Comparison of ENCODE assay signal across 8 cellular contexts in genomic region chr6:6751615-6752014, GRCh38.
DNase-seq lines count a peak whose midpoint lies in the region; FAIRE-seq and TF ChIP-seq lines count a peak whose summit lies in the region.
"Had no signal": no experiment of that assay in that cellular context is flagged by ENCODE, and none has a peak within 500 bp of the region (broad histone marks: within the 10 kb centered on the region; RNA-seq: fewer than 3 reads in every experiment).

No MANE protein-coding gene starts in this region.

- H3K4me1 ChIP-seq in kidney (ENCODE audit: control insufficient read depth in 1 of 2, insufficient read depth in 1 of 2, low read depth in 1 of 2, low read length in 2 of 2), result peaks cover 9 to 25% of the 10 kb centered on the region in 2 donors

- no peaks in the 10 kb centered on the region for H3K36me3 ChIP-seq in kidney (ENCODE audit: control insufficient read depth in 1 of 2, insufficient read depth in 2 of 2, low read length in 2 of 2)

- no peak overlapping the region for H3K9ac ChIP-seq in kidney (ENCODE audit: low read length in 2 of 2)
- H3K9ac ChIP-seq: KMS-11 had no signal

- no peak for FAIRE-seq in kidney (lab: Jason Lieb, UNC)

- H3K4me3 Mint-ChIP-seq in HFFc6, result peak overlapping the region; percentile 38; the same call in 1 of the 2 replicates
- peak overlapping the region; percentile 27 for H3K4me3 Mint-ChIP-seq in T-helper 1 cell treated with Interleukin-12 subunit alpha and Interleukin-12 subunit beta and Interleukin-4 antibody, amounts not matched to agents 30 μg/mL and 1 μg/mL, for 36 hours

- DNase-seq in HFFc6, result no peak
- peak; percentile 84 for DNase-seq in kidney
- peak; percentile 31 for DNase-seq in stimulated activated CD4-positive, alpha-beta T cell treated with anti-CD3 and anti-CD28 coated beads, Interleukin-2, amount 100 ng/mL, for 4 hours (ENCODE audit: low read depth)
- no peak for DNase-seq in NK-92 treated with Interleukin-12 subunit alpha and Interleukin-12 subunit beta, amount 100 ng/mL, for 24 hours (lab: John Stamatoyannopoulos, UW)
- no peak for DNase-seq in NCI-H2081 (lab: John Stamatoyannopoulos, UW)
- DNase-seq in GM13977 (ENCODE audit: low spot score), result no peak

- H3K9me3 Mint-ChIP-seq in HFFc6, result no peaks in the 10 kb centered on the region
- no peaks in the 10 kb centered on the region for H3K9me3 Mint-ChIP-seq in T-helper 1 cell treated with Interleukin-12 subunit alpha and Interleukin-12 subunit beta and Interleukin-4 antibody, amounts not matched to agents 30 μg/mL and 1 μg/mL, for 36 hours

- in situ Hi-C loops in GM13977 (cut with MboI; ENCODE audit: low pct_unique_long_range_greater_than_20kb, low sequenced_read_pairs, unreplicated experiment), result no loop called here

- H3K27ac ChIP-seq in kidney (ENCODE audit: low read depth in 2 of 2, low read length in 2 of 2), result peak overlapping the region in 1 of 2 donors; percentile 64
- H3K27ac ChIP-seq: KMS-11 had no signal

- no peak overlapping the region for H3K4me3 ChIP-seq in kidney (ENCODE audit: low read length in 2 of 2)

- intact Hi-C loops in kidney (cut with DNase I), result no loop called here

- H3K27ac Mint-ChIP-seq in HFFc6, result no peak overlapping the region
- H3K27ac Mint-ChIP-seq in T-helper 1 cell treated with Interleukin-12 subunit alpha and Interleukin-12 subunit beta and Interleukin-4 antibody, amounts not matched to agents 30 μg/mL and 1 μg/mL, for 36 hours, result peak overlapping the region; percentile 52

- no peaks in the 10 kb centered on the region for H3K9me3 ChIP-seq in kidney (ENCODE audit: control insufficient read depth in 1 of 2, low read length in 2 of 2)

- no peaks in the 10 kb centered on the region for H3K36me3 Mint-ChIP-seq in HFFc6 (ENCODE audit: low read depth)
- H3K36me3 Mint-ChIP-seq in T-helper 1 cell treated with Interleukin-12 subunit alpha and Interleukin-12 subunit beta and Interleukin-4 antibody, amounts not matched to agents 30 μg/mL and 1 μg/mL, for 36 hours (ENCODE audit: low read depth), result no peaks in the 10 kb centered on the region

- H3K4me1 Mint-ChIP-seq in HFFc6 (ENCODE audit: low read depth), result peaks cover 28% of the 10 kb centered on the region
- H3K4me1 Mint-ChIP-seq in T-helper 1 cell treated with Interleukin-12 subunit alpha and Interleukin-12 subunit beta and Interleukin-4 antibody, amounts not matched to agents 30 μg/mL and 1 μg/mL, for 36 hours (ENCODE audit: low read depth), result peaks cover 25% of the 10 kb centered on the region

- TF ChIP-seq CTCF in HFFc6 (IDR thresholded peaks at IDR 0.05) (no peak), kidney (IDR thresholded peaks at IDR 0.05; ENCODE audit: borderline replicate concordance, extremely low read depth, insufficient read depth) (no peak), GM13977 (IDR thresholded peaks at IDR 0.05; ENCODE audit: extremely low read depth, insufficient read depth, missing control alignments) (no peak)

- H3K27me3 Mint-ChIP-seq in HFFc6 (ENCODE audit: insufficient read depth), result peaks cover 8% of the 10 kb centered on the region
- peaks cover 10% of the 10 kb centered on the region for H3K27me3 Mint-ChIP-seq in T-helper 1 cell treated with Interleukin-12 subunit alpha and Interleukin-12 subunit beta and Interleukin-4 antibody, amounts not matched to agents 30 μg/mL and 1 μg/mL, for 36 hours (ENCODE audit: low read depth)

Comparison
In these comparisons a context has a peak if more than half of its experiments do, and no peak if none do; other contexts are left out.
1. DNase-seq: peak in kidney (single experiment) and stimulated activated CD4-positive, alpha-beta T cell treated with anti-CD3 and anti-CD28 coated beads, Interleukin-2, amount 100 ng/mL, for 4 hours (single experiment); none in HFFc6 (single experiment), NK-92 treated with Interleukin-12 subunit alpha and Interleukin-12 subunit beta, amount 100 ng/mL, for 24 hours (single experiment), NCI-H2081 (0 of 2) and GM13977 (single experiment).